Comparison of ENCODE assay signal across 17 cellular contexts in the genomic region with DNA sequence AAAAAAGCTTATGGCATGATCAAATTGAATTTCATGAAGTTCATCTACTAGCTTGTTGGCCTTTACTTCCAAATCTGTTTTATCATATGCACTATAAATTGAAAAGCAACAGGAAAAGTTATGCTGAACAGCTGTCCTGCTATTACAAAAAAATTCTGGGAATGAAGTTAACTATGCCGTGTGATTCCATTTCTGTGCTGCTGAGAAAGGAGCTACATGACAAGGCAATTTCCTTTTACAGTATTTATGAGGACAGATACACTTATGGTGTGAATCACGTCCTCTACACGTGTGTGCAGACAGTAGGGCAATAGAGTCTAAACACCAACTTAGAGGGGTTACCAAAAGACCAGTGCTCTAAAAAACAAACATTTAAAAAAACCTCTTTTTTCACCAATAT.
"Had no signal": no experiment of that assay in that cellular context is flagged by ENCODE, and none has a peak within 500 bp of the region (broad histone marks: within the 10 kb centered on the region; RNA-seq: fewer than 3 reads in every experiment).

No MANE protein-coding gene starts in this region.

- H3K36me3 ChIP-seq: heart right ventricle, upper lobe of right lung had no signal

- H3K27ac ChIP-seq: heart right ventricle, SK-N-MC, testis, upper lobe of right lung had no signal

- DNase-seq: activated B cell treated with CpG ODN at 0.5 μM for 24 hours; activated CD4-positive, alpha-beta T cell treated with anti-CD3 and anti-CD28 coated beads, Interleukin-2, amount 10 ng/mL, durations not matched to agents 7 days and 5 days; activated T-cell treated with anti-CD3 and anti-CD28 coated beads for 4 hours; amniotic stem cell; endodermal cell; heart right ventricle; left ventricle myocardium superior; naive B cell; nucleus accumbens; stimulated activated CD4-positive, alpha-beta T cell treated with anti-CD3 and anti-CD28 coated beads, Interleukin-4, amount 100 ng/mL, for 1 hour; stimulated activated naive CD8-positive, alpha-beta T cell treated with anti-CD3 and anti-CD28 coated beads, Interleukin-15, amount 100 ng/mL, for 72 hours; testis; upper lobe of right lung had no signal

- H3K27me3 ChIP-seq: heart right ventricle, testis, upper lobe of right lung had no signal

- FAIRE-seq: frontal cortex, TTC549 had no signal

- H3K4me3 ChIP-seq: heart right ventricle, SK-N-MC, testis, upper lobe of right lung had no signal

- H3K4me1 ChIP-seq: heart right ventricle, testis, upper lobe of right lung had no signal

- H3K9me3 ChIP-seq: heart right ventricle, testis, upper lobe of right lung had no signal

- ATAC-seq: heart right ventricle; left ventricle myocardium superior; sciatic nerve; stimulated activated naive CD8-positive, alpha-beta T cell treated with anti-CD3 and anti-CD28 coated beads, Interleukin-15, amount 100 ng/mL, for 72 hours; upper lobe of right lung had no signal
